ENCODE assay signal across 1 cellular context in the genomic region with DNA sequence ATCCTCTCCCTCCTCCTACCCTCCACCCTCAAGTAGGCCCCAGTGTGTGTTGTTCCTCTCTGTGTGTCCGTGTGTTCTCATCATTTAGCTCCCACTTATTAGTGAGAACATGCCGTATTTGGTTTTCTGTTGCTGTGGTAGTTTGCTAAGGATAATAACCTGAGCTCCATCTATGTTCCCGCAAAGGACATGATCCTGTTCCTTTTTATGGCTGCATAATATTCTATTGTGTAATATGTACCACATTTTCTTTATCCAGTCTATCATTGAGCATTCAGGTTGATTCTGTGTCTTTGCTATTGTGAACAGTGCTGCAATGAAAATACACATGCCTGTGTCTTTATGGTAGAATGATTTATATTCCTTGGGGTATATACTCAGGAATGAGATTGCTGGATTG.
TF ChIP-seq lines count a peak whose summit lies in the region.

No MANE protein-coding gene starts in this region.

TF ChIP-seq in K562, 482 proteins besides CTCF, POLR2A, EP300 and RAD21:
- TF ChIP-seq CEBPG (CRISPR knock-in tag; IDR thresholded peaks at IDR 0.05) = no peak
- TF ChIP-seq CEBPG (tag; conservative IDR thresholded peaks at IDR 0.05 in 1 of 2, IDR thresholded peaks at IDR 0.05 in 1 of 2) = 0 out of 4 replicates have a peak, but pooled peaks of 1 of the 2 experiments have one; percentile 9
- TF ChIP-seq ZNF146 (CRISPR knock-in tag; IDR thresholded peaks at IDR 0.05; ENCODE audit: unreplicated experiment) = peak; percentile 73
- TF ChIP-seq TAF15 (IDR thresholded peaks at IDR 0.05; ENCODE audit: low read depth, low read length) = no peak
- no peak for TF ChIP-seq LEF1 (IDR thresholded peaks at IDR 0.05)
